In genomic region chr13:53198017-53198416, GRCh38 we compare ENCODE assay signal across 1 cellular context.
TF ChIP-seq lines count a peak whose summit lies in the region.

No MANE protein-coding gene starts in this region.

TF ChIP-seq in GM23338, 12 proteins besides CTCF, POLR2A, EP300 and RAD21 (continued from another document):
- TF ChIP-seq, protein P1, sequence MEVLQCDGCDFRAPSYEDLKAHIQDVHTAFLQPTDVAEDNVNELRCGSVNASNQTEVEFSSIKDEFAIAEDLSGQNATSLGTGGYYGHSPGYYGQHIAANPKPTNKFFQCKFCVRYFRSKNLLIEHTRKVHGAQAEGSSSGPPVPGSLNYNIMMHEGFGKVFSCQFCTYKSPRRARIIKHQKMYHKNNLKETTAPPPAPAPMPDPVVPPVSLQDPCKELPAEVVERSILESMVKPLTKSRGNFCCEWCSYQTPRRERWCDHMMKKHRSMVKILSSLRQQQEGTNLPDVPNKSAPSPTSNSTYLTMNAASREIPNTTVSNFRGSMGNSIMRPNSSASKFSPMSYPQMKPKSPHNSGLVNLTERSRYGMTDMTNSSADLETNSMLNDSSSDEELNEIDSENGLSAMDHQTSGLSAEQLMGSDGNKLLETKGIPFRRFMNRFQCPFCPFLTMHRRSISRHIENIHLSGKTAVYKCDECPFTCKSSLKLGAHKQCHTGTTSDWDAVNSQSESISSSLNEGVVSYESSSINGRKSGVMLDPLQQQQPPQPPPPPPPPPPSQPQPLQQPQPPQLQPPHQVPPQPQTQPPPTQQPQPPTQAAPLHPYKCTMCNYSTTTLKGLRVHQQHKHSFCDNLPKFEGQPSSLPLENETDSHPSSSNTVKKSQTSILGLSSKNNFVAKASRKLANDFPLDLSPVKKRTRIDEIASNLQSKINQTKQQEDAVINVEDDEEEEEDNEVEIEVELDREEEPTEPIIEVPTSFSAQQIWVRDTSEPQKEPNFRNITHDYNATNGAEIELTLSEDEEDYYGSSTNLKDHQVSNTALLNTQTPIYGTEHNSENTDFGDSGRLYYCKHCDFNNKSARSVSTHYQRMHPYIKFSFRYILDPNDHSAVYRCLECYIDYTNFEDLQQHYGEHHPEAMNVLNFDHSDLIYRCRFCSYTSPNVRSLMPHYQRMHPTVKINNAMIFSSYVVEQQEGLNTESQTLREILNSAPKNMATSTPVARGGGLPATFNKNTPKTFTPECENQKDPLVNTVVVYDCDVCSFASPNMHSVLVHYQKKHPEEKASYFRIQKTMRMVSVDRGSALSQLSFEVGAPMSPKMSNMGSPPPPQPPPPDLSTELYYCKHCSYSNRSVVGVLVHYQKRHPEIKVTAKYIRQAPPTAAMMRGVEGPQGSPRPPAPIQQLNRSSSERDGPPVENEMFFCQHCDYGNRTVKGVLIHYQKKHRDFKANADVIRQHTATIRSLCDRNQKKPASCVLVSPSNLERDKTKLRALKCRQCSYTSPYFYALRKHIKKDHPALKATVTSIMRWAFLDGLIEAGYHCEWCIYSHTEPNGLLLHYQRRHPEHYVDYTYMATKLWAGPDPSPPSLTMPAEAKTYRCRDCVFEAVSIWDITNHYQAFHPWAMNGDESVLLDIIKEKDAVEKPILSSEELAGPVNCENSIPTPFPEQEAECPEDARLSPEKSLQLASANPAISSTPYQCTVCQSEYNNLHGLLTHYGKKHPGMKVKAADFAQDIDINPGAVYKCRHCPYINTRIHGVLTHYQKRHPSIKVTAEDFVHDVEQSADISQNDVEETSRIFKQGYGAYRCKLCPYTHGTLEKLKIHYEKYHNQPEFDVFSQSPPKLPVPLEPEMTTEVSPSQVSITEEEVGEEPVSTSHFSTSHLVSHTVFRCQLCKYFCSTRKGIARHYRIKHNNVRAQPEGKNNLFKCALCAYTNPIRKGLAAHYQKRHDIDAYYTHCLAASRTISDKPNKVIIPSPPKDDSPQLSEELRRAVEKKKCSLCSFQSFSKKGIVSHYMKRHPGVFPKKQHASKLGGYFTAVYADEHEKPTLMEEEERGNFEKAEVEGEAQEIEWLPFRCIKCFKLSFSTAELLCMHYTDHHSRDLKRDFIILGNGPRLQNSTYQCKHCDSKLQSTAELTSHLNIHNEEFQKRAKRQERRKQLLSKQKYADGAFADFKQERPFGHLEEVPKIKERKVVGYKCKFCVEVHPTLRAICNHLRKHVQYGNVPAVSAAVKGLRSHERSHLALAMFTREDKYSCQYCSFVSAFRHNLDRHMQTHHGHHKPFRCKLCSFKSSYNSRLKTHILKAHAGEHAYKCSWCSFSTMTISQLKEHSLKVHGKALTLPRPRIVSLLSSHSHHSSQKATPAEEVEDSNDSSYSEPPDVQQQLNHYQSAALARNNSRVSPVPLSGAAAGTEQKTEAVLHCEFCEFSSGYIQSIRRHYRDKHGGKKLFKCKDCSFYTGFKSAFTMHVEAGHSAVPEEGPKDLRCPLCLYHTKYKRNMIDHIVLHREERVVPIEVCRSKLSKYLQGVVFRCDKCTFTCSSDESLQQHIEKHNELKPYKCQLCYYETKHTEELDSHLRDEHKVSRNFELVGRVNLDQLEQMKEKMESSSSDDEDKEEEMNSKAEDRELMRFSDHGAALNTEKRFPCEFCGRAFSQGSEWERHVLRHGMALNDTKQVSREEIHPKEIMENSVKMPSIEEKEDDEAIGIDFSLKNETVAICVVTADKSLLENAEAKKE (CRISPR knock-in tag; IDR thresholded peaks at IDR 0.05), result no peak
- TF ChIP-seq ZNF114 (CRISPR knock-in tag; IDR thresholded peaks at IDR 0.05) (no peak), CREB1 (CRISPR knock-in tag; IDR thresholded peaks at IDR 0.05; ENCODE audit: low read depth) (no peak), EZH2phosphoT487 (IDR thresholded peaks at IDR 0.05; ENCODE audit: unreplicated experiment) (no peak), JUNB (IDR thresholded peaks at IDR 0.05; ENCODE audit: unreplicated experiment) (no peak)
- TF ChIP-seq, protein P2, sequence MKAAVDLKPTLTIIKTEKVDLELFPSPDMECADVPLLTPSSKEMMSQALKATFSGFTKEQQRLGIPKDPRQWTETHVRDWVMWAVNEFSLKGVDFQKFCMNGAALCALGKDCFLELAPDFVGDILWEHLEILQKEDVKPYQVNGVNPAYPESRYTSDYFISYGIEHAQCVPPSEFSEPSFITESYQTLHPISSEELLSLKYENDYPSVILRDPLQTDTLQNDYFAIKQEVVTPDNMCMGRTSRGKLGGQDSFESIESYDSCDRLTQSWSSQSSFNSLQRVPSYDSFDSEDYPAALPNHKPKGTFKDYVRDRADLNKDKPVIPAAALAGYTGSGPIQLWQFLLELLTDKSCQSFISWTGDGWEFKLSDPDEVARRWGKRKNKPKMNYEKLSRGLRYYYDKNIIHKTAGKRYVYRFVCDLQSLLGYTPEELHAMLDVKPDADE (IDR thresholded peaks at IDR 0.05), result no peak
